ENCODE assay signal across 18 cellular contexts in genomic region chr1:6984996-6985395, GRCh38.
"Had no signal": no experiment of that assay in that cellular context is flagged by ENCODE, and none has a peak within 500 bp of the region (broad histone marks: within the 10 kb centered on the region; RNA-seq: fewer than 3 reads in every experiment).

No MANE protein-coding gene starts in this region.

- H3K36me3 ChIP-seq: brain microvascular endothelial cell, heart right ventricle, prostate gland, upper lobe of right lung had no signal

- H3K9me3 ChIP-seq: prostate gland, upper lobe of right lung had no signal

- ATAC-seq: activated T-helper 17 cell treated with anti-CD3 and anti-CD28 coated beads, Interleukin-2, amount 50 U/mL, for 72 hours; left ventricle myocardium superior; sciatic nerve; upper lobe of right lung had no signal

- H3K27ac ChIP-seq: brain microvascular endothelial cell, heart right ventricle, prostate gland, upper lobe of right lung had no signal

- H3K27me3 ChIP-seq: brain microvascular endothelial cell, upper lobe of right lung had no signal

- H3K4me3 ChIP-seq: heart right ventricle, prostate gland, upper lobe of right lung had no signal

- H3K4me1 ChIP-seq: heart right ventricle, prostate gland, upper lobe of right lung had no signal

- DNase-seq: activated B cell treated with CpG ODN at 0.5 μM for 24 hours; activated CD4-positive, alpha-beta T cell treated with anti-CD3 and anti-CD28 coated beads, Interleukin-2, amount 10 ng/mL, durations not matched to agents 7 days and 5 days; activated CD8-positive, alpha-beta memory T cell treated with anti-CD3 and anti-CD28 coated beads for 24 hours; activated naive CD4-positive, alpha-beta T cell treated with anti-CD3 and anti-CD28 coated beads for 36 hours; activated T-cell treated with anti-CD3 and anti-CD28 coated beads for 4 hours; brain microvascular endothelial cell; foreskin melanocyte; heart right ventricle; kidney; left ventricle myocardium superior; stimulated activated CD4-positive, alpha-beta T cell treated with anti-CD3 and anti-CD28 coated beads, Interleukin-12 subunit alpha, Interleukin-12 subunit beta, amount 100 ng/mL, for 4 hours; stimulated activated CD4-positive, alpha-beta T cell treated with anti-CD3 and anti-CD28 coated beads, Interleukin-2, amount 100 ng/mL, for 48 hours; stimulated activated naive CD4-positive, alpha-beta T cell treated with Interleukin-2 at 50 U/mL for 16 hours; T-helper 2 cell; upper lobe of right lung had no signal
